In genomic region chr12:126042286-126042685, GRCh38 we compare ENCODE assay signal across 23 cellular contexts.
"Had no signal": no experiment of that assay in that cellular context is flagged by ENCODE, and none has a peak within 500 bp of the region (broad histone marks: within the 10 kb centered on the region; RNA-seq: fewer than 3 reads in every experiment).

No MANE protein-coding gene starts in this region.

- H3K27me3 ChIP-seq: colonic mucosa, foreskin keratinocyte, gastrocnemius medialis, heart left ventricle had no signal

- H3K4me3 ChIP-seq: colonic mucosa, coronary artery, dorsolateral prefrontal cortex, esophagus muscularis mucosa, esophagus squamous epithelium, gastrocnemius medialis, gastroesophageal sphincter, heart left ventricle, heart right ventricle had no signal

- H3K27ac ChIP-seq: colonic mucosa, coronary artery, dorsolateral prefrontal cortex, epithelial cell of prostate, esophagus muscularis mucosa, esophagus squamous epithelium, foreskin keratinocyte, gastrocnemius medialis, gastroesophageal sphincter, heart left ventricle, heart right ventricle had no signal

- H3K36me3 ChIP-seq: colonic mucosa, esophagus muscularis mucosa, esophagus squamous epithelium, gastrocnemius medialis, gastroesophageal sphincter, heart left ventricle, heart right ventricle had no signal

- DNase-seq: colonic mucosa; cortex of kidney; dermis blood vessel endothelial cell; dorsolateral prefrontal cortex; effector CD4-positive, alpha-beta T cell; effector CD8-positive, alpha-beta T cell; effector memory CD4-positive, alpha-beta T cell; effector memory CD8-positive, alpha-beta T cell; endodermal cell; erythroblast; esophagus squamous epithelium; foreskin fibroblast; foreskin keratinocyte; foreskin melanocyte; gastrocnemius medialis; glutamatergic neuron; head of caudate nucleus; heart left ventricle; heart right ventricle had no signal

- H3K9me3 ChIP-seq: colonic mucosa, esophagus squamous epithelium, gastrocnemius medialis had no signal
